11 cellular contexts compared by ENCODE assay signal in the genomic region with DNA sequence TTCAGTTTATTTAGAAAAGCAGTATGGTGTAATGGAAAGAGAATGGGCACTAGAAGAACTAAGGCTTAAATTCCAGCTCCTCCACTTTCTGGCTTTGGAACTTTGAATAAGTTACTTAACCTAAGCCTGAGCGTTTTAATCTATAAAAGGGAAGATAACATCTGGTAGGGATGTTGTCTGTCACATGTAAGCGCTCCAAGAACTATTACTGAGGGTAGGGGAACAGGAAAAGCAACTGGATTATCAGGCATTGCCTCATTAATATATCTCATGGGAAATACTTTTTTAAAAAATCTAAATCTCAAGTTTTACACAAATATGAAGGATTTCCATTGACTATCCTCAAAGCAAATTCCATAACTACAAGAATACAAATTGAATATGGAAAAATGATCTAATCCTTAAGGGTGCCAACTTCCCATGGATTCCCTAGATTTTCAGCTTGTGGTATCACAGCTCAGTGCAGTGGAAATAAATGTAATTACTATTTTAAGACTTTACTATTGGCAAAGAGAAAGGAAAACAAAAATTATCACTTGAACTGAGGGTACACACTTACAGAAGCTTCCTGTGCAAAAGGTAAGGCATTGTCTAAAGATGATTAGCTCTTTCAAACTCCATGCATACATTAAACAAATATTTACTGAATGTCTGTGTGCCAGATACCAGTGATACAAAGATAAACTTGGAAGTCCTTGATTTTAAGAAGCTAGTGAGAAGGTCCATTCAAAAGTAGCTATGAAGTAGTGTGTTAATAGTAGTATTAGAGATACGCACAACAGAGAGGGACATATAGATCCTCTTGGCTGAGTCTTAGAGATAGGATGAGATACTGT. TPM values are rescaled to one million over a fixed set of nuclear protein-coding genes. Genes with fewer than 3 reads are reported as not detected.
DNase-seq lines count a peak whose midpoint lies in the region; ATAC-seq and TF ChIP-seq lines count a peak whose summit lies in the region.
"Had no signal": no experiment of that assay in that cellular context is flagged by ENCODE, and none has a peak within 500 bp of the region (broad histone marks: within the 10 kb centered on the region; RNA-seq: fewer than 3 reads in every experiment).

No MANE protein-coding gene starts in this region.

- intact Hi-C loops in esophagus squamous epithelium (cut with DNase I) (no loop called here), natural killer cell (cut with micrococcal nuclease) (no loop called here)

- DNase-seq in esophagus squamous epithelium (lab: John Stamatoyannopoulos, UW) (no peak), natural killer cell (no peak), BE2C (no peak)
- no peak for DNase-seq in activated CD8-positive, alpha-beta memory T cell treated with anti-CD3 and anti-CD28 coated beads for 24 hours
- no peak for DNase-seq in activated T-cell treated with anti-CD3 and anti-CD28 coated beads, Interleukin-2, amount 50 U/mL, for 1 hour
- DNase-seq: activated CD4-positive, alpha-beta T cell treated with anti-CD3 and anti-CD28 coated beads, Interleukin-2, amount 50 U/mL, for 4 hours; stimulated activated CD8-positive, alpha-beta memory T cell treated with anti-CD3 and anti-CD28 coated beads, Interleukin-4, amount 100 ng/mL, for 48 hours had no signal

- H3K4me2 ChIP-seq in OCI-LY1 (ENCODE audit: low read length): no peak overlapping the region

- H3K27me3 Mint-ChIP-seq in natural killer cell (ENCODE audit: low read depth in 2 of 2): no peaks in the 10 kb centered on the region

- TF ChIP-seq CTCF in 22Rv1 (IDR thresholded peaks at IDR 0.05): no peak
- TF ChIP-seq CTCF in OCI-LY1 (IDR thresholded peaks at IDR 0.05; ENCODE audit: low read length): no peak
- TF ChIP-seq CTCF in esophagus squamous epithelium (IDR thresholded peaks at IDR 0.05): no peak
- no peak for TF ChIP-seq CTCF in natural killer cell (IDR thresholded peaks at IDR 0.05)
- no peak for TF ChIP-seq CTCF in BE2C (IDR thresholded peaks at IDR 0.05; ENCODE audit: low read depth, low read length)

- peak overlapping the region; percentile 31 to 63 for H3K27ac Mint-ChIP-seq in natural killer cell

- ATAC-seq in natural killer cell (no peak), GM18511 (IDR thresholded peaks at IDR 0.05; ENCODE audit: unreplicated experiment) (no peak)

- 0 out of 2 replicates have a peak, but pooled peaks cover 4% of the 10 kb centered on the region for H3K79me2 ChIP-seq in OCI-LY1 (ENCODE audit: insufficient read depth, low read length)

- no peaks in the 10 kb centered on the region for H3K9me3 Mint-ChIP-seq in natural killer cell

- no peak overlapping the region for H3K4me3 ChIP-seq in OCI-LY1 (ENCODE audit: low read depth, low read length, poor library complexity, severe bottlenecking)
- no peak overlapping the region for H3K4me3 ChIP-seq in esophagus squamous epithelium
- no peak overlapping the region for H3K4me3 ChIP-seq in BE2C (ENCODE audit: low read depth, low read length)

- no peaks in the 10 kb centered on the region for H3K27me3 ChIP-seq in OCI-LY1 (ENCODE audit: insufficient read depth, low read length)
- H3K27me3 ChIP-seq in esophagus squamous epithelium: no peaks in the 10 kb centered on the region
- no peaks in the 10 kb centered on the region for H3K27me3 ChIP-seq in BE2C

- WGBS in esophagus squamous epithelium, 2 donors: 51 to 66% methylated on average over 3 of the region's 3 CpGs

- H3K36me3 ChIP-seq in OCI-LY1 (ENCODE audit: insufficient read depth, low read length) (peaks cover 65% of the 10 kb centered on the region), esophagus squamous epithelium (peaks cover 0 to 45% (median 0%) of the 10 kb centered on the region in 3 donors), BE2C (no peaks in the 10 kb centered on the region)

- H3K4me1 ChIP-seq in OCI-LY1 (ENCODE audit: insufficient read depth, low read length, severe bottlenecking): peaks cover 13% of the 10 kb centered on the region
- peaks cover 0 to 39% (median 12%) of the 10 kb centered on the region in 3 donors for H3K4me1 ChIP-seq in esophagus squamous epithelium
- H3K4me1 ChIP-seq in BE2C: no peaks in the 10 kb centered on the region

- no peaks in the 10 kb centered on the region for H3F3A ChIP-seq in OCI-LY1 (ENCODE audit: insufficient read depth, low read length)

- H3K36me3 Mint-ChIP-seq in natural killer cell: peaks cover 7% of the 10 kb centered on the region

- no peaks in the 10 kb centered on the region for H4K20me1 ChIP-seq in OCI-LY1 (ENCODE audit: insufficient read depth, low read length)

- H2AFZ ChIP-seq in OCI-LY1 (ENCODE audit: low read length): no peak overlapping the region

- no peak for TF ChIP-seq POLR2A in esophagus squamous epithelium (IDR thresholded peaks at IDR 0.05)

- no peaks in the 10 kb centered on the region for H3K9me2 ChIP-seq in OCI-LY1 (ENCODE audit: low read depth, low read length)

- H3K27ac ChIP-seq in 22Rv1 (peak overlapping the region; percentile 73), OCI-LY1 (ENCODE audit: low read depth, low read length, poor library complexity, severe bottlenecking) (peak overlapping the region; percentile 23), esophagus squamous epithelium (peak overlapping the region in 3 of 4 donors; percentile 16 to 78 (median 63))
- H3K27ac ChIP-seq: RWPE1 had no signal

- peaks cover 32 to 47% of the 10 kb centered on the region in 2 donors for H3K4me1 Mint-ChIP-seq in natural killer cell

- H3K9me3 ChIP-seq in OCI-LY1 (ENCODE audit: low read length): no peaks in the 10 kb centered on the region
- no peaks in the 10 kb centered on the region for H3K9me3 ChIP-seq in esophagus squamous epithelium
- H3K9me3 ChIP-seq in BE2C: no peaks in the 10 kb centered on the region

- no peak overlapping the region for H3K4me3 Mint-ChIP-seq in natural killer cell

- no peak overlapping the region for H3K9ac ChIP-seq in OCI-LY1 (ENCODE audit: low read length)

RNA-seq across cellular contexts. Expression of gene NT5C2, which starts 38.4 kb away (rescaled TPM):
- 10 to 100 TPM; 91.2 to 98.3 (median 92.5) TPM for total RNA-seq in esophagus squamous epithelium
- 100 to 1,000 TPM in 1 of 3 donors, 10 to 100 TPM in 2; 84.4 to 110 (median 89.4) TPM for total RNA-seq in natural killer cell
- 39.7 TPM for polyA plus RNA-seq in BE2C (2012; ENCODE audit: insufficient read depth, insufficient read length, low read depth)

Comparison
In these comparisons a context has a peak if more than half of its experiments do, and no peak if none do; other contexts are left out.
1. H3K27ac ChIP-seq: peak in every context shown above with its lines; median percentile 73 in 22Rv1; 63 in esophagus squamous epithelium; 23 in OCI-LY1.